1 cellular context compared by ENCODE assay signal in genomic region chr1:42952353-42953001, GRCh38.
TF ChIP-seq lines count a peak whose summit lies in the region.

No MANE protein-coding gene starts in this region.

TF ChIP-seq in GM23338, 12 proteins besides CTCF, POLR2A, EP300 and RAD21 (continued from another document):
- no peak for TF ChIP-seq REST (IDR thresholded peaks at IDR 0.05; ENCODE audit: unreplicated experiment)
